11 cellular contexts compared by ENCODE assay signal in genomic region chr17:63634163-63634562, GRCh38. TPM values are rescaled to one million over a fixed set of nuclear protein-coding genes. Genes with fewer than 3 reads are reported as not detected.
DNase-seq lines count a peak whose midpoint lies in the region; TF ChIP-seq lines count a peak whose summit lies in the region.
"Had no signal": no experiment of that assay in that cellular context is flagged by ENCODE, and none has a peak within 500 bp of the region (broad histone marks: within the 10 kb centered on the region; RNA-seq: fewer than 3 reads in every experiment).

No MANE protein-coding gene starts in this region.

- H3K4me3 ChIP-seq in cardiac fibroblast (replicated peaks in 1 of 2; ENCODE audit: low read depth in 2 of 2, low read length in 2 of 2) (no peak overlapping the region), mesendoderm (ENCODE audit: low read length) (no peak overlapping the region), Peyer's patch (no peak overlapping the region)

- H2BK5ac ChIP-seq in mesendoderm (ENCODE audit: low read length): peak overlapping the region; percentile 73

- H3K23ac ChIP-seq in mesendoderm (ENCODE audit: low read length): peak overlapping the region; percentile 59

- no peak overlapping the region for H3K4me3 Mint-ChIP-seq in activated naive CD8-positive, alpha-beta T cell
- H3K4me3 Mint-ChIP-seq in activated naive CD8-positive, alpha-beta T cell treated with anti-CD3 and anti-CD28 coated beads for 36 hours: no peak overlapping the region
- H3K4me3 Mint-ChIP-seq in type B pancreatic cell: no peak overlapping the region
- H3K4me3 Mint-ChIP-seq: stimulated activated naive CD8-positive, alpha-beta T cell treated with anti-CD3 and anti-CD28 coated beads, Interleukin-15, amount 100 ng/mL, for 72 hours had no signal

- H4K8ac ChIP-seq in mesendoderm (ENCODE audit: low read depth, low read length): no peak overlapping the region

- DNase-seq in activated naive CD8-positive, alpha-beta T cell treated with anti-CD3 and anti-CD28 coated beads for 36 hours: no peak
- peak; percentile 32 to 52 for DNase-seq in cardiac fibroblast (ENCODE audit: low read depth in 2 of 2)
- peak; percentile 78 for DNase-seq in mesendoderm
- DNase-seq in type B pancreatic cell (ENCODE audit: extremely low spot score, unreplicated experiment): no peak
- no peak for DNase-seq in NCI-H2227 (lab: John Stamatoyannopoulos, UW; ENCODE audit: unreplicated experiment)
- no peak for DNase-seq in globus pallidus (ENCODE audit: low spot score)
- no peak for DNase-seq in Peyer's patch
- DNase-seq: activated effector memory CD4-positive, alpha-beta T cell treated with anti-CD3 and anti-CD28 coated beads, Interleukin-2, amount 50 U/mL, for 16 hours; NCI-H510A treated with DMSO at 0.1 percent for 48 hours; stimulated activated naive CD8-positive, alpha-beta T cell treated with anti-CD3 and anti-CD28 coated beads, Interleukin-15, amount 100 ng/mL, for 72 hours had no signal

- H3K18ac ChIP-seq in mesendoderm (ENCODE audit: low read length): no peak overlapping the region

- H3K9ac ChIP-seq in mesendoderm (ENCODE audit: low read length): peak overlapping the region; percentile 50

- peak overlapping the region; percentile 12 for H3K27ac Mint-ChIP-seq in activated naive CD8-positive, alpha-beta T cell
- no peak overlapping the region for H3K27ac Mint-ChIP-seq in activated naive CD8-positive, alpha-beta T cell treated with anti-CD3 and anti-CD28 coated beads for 36 hours
- peak overlapping the region; percentile 1 for H3K27ac Mint-ChIP-seq in type B pancreatic cell

- H3K9me3 ChIP-seq in Peyer's patch: no peaks in the 10 kb centered on the region

- no peak overlapping the region for H3K4ac ChIP-seq in mesendoderm (ENCODE audit: low read depth, low read length)

- H2BK120ac ChIP-seq in mesendoderm (ENCODE audit: low read depth, low read length): no peak overlapping the region

- H3K4me1 Mint-ChIP-seq in activated naive CD8-positive, alpha-beta T cell (ENCODE audit: low read depth): peaks cover 45% of the 10 kb centered on the region
- peaks cover 28% of the 10 kb centered on the region for H3K4me1 Mint-ChIP-seq in activated naive CD8-positive, alpha-beta T cell treated with anti-CD3 and anti-CD28 coated beads for 36 hours
- peaks cover 10% of the 10 kb centered on the region for H3K4me1 Mint-ChIP-seq in type B pancreatic cell (ENCODE audit: unreplicated experiment)

- no peaks in the 10 kb centered on the region for H3K27me3 Mint-ChIP-seq in activated naive CD8-positive, alpha-beta T cell
- no peaks in the 10 kb centered on the region for H3K27me3 Mint-ChIP-seq in activated naive CD8-positive, alpha-beta T cell treated with anti-CD3 and anti-CD28 coated beads for 36 hours
- H3K27me3 Mint-ChIP-seq in type B pancreatic cell: no peaks in the 10 kb centered on the region
- H3K27me3 Mint-ChIP-seq: stimulated activated naive CD8-positive, alpha-beta T cell treated with anti-CD3 and anti-CD28 coated beads, Interleukin-15, amount 100 ng/mL, for 72 hours had no signal

- H2BK15ac ChIP-seq in mesendoderm (replicated peaks; ENCODE audit: low read depth): no peak overlapping the region

- no peaks in the 10 kb centered on the region for H3K9me3 Mint-ChIP-seq in activated naive CD8-positive, alpha-beta T cell (ENCODE audit: low read depth)
- H3K9me3 Mint-ChIP-seq in activated naive CD8-positive, alpha-beta T cell treated with anti-CD3 and anti-CD28 coated beads for 36 hours: no peaks in the 10 kb centered on the region
- no peaks in the 10 kb centered on the region for H3K9me3 Mint-ChIP-seq in type B pancreatic cell
- H3K9me3 Mint-ChIP-seq: stimulated activated naive CD8-positive, alpha-beta T cell treated with anti-CD3 and anti-CD28 coated beads, Interleukin-15, amount 100 ng/mL, for 72 hours had no signal

- WGBS in mesendoderm (ENCODE audit: extremely low coverage, insufficient coverage, low lambda C conversion rate): no CpG with 5 or more reads among the region's 4 CpGs

- H3K36me3 ChIP-seq in mesendoderm (ENCODE audit: control insufficient read depth, insufficient read depth, low read length) (peaks cover 4% of the 10 kb centered on the region), Peyer's patch (peaks cover 0 to 26% (median 0%) of the 10 kb centered on the region in 3 donors)

- peak overlapping the region; percentile 80 for H3K56ac ChIP-seq in mesendoderm (ENCODE audit: low read length)

- no peak overlapping the region for H4K5ac ChIP-seq in mesendoderm (ENCODE audit: low read length)

- peak overlapping the region; percentile 10 for H2AK5ac ChIP-seq in mesendoderm (ENCODE audit: low read length)

- H3K27me3 ChIP-seq in mesendoderm (ENCODE audit: insufficient read depth, low read length, poor library complexity): no peaks in the 10 kb centered on the region
- no peaks in the 10 kb centered on the region for H3K27me3 ChIP-seq in Peyer's patch

- peaks cover 3% of the 10 kb centered on the region for H3K36me3 Mint-ChIP-seq in activated naive CD8-positive, alpha-beta T cell
- H3K36me3 Mint-ChIP-seq in activated naive CD8-positive, alpha-beta T cell treated with anti-CD3 and anti-CD28 coated beads for 36 hours: peaks cover 6% of the 10 kb centered on the region
- peaks cover 14% of the 10 kb centered on the region for H3K36me3 Mint-ChIP-seq in type B pancreatic cell

- H3K4me1 ChIP-seq in mesendoderm (ENCODE audit: control insufficient read depth, low read depth, low read length): peaks cover 8% of the 10 kb centered on the region
- H3K4me1 ChIP-seq in Peyer's patch: no peaks in the 10 kb centered on the region

- peaks cover 8% of the 10 kb centered on the region for H3K79me1 ChIP-seq in mesendoderm (ENCODE audit: low read length)

- peak overlapping the region; percentile 72 for H3K27ac ChIP-seq in mesendoderm (ENCODE audit: low read depth, low read length)
- H3K27ac ChIP-seq in Peyer's patch: no peak overlapping the region

- H3K4me2 ChIP-seq in mesendoderm (ENCODE audit: low read length): peak overlapping the region; percentile 30

- no peak for TF ChIP-seq CTCF in cardiac fibroblast (IDR thresholded peaks at IDR 0.05; ENCODE audit: low read depth, low read length)
- no peak for TF ChIP-seq CTCF in type B pancreatic cell (conservative IDR thresholded peaks at IDR 0.05)
- no peak for TF ChIP-seq CTCF in Peyer's patch (IDR thresholded peaks at IDR 0.05)

- peaks cover 2% of the 10 kb centered on the region for H3K79me2 ChIP-seq in mesendoderm (ENCODE audit: control insufficient read depth, insufficient read depth, low read length)

- no peak for TF ChIP-seq POLR2A in Peyer's patch (IDR thresholded peaks at IDR 0.05)

RNA-seq across cellular contexts. Expression of gene MAP3K3, which starts 11.9 kb away (rescaled TPM):
- 10 to 100 TPM; 20.1 to 20.8 TPM for total RNA-seq in activated naive CD8-positive, alpha-beta T cell treated with anti-CD3 and anti-CD28 coated beads for 36 hours
- polyA plus RNA-seq in mesendoderm (2013, experiment 1 of 2): 18.8 TPM
- polyA plus RNA-seq in mesendoderm (2013, experiment 2 of 2): 19.0 TPM
- 10.5 and 26.2 TPM in 2 replicates for total RNA-seq in type B pancreatic cell (ENCODE audit: low replicate concordance)
- 10 to 100 TPM; 17.3 to 61.9 (median 39.2) TPM for total RNA-seq in Peyer's patch

RNA-seq across cellular contexts. Expression of gene TACO1, which starts 33.5 kb away (rescaled TPM):
- total RNA-seq in activated naive CD8-positive, alpha-beta T cell treated with anti-CD3 and anti-CD28 coated beads for 36 hours: 10 to 100 TPM; 38.3 to 39.6 TPM
- polyA plus RNA-seq in mesendoderm (2013, experiment 1 of 2): 18.4 TPM
- 20.5 TPM for polyA plus RNA-seq in mesendoderm (2013, experiment 2 of 2)
- total RNA-seq in type B pancreatic cell (ENCODE audit: low replicate concordance) (22.3 and 24.4 TPM in 2 replicates), Peyer's patch (10 to 100 TPM; 12.4 to 38.7 (median 36.0) TPM)

Comparison
In these comparisons a context has a peak if more than half of its experiments do, and no peak if none do; other contexts are left out.
1. DNase-seq: peak in cardiac fibroblast (2 of 2) and mesendoderm (single experiment); none in activated naive CD8-positive, alpha-beta T cell treated with anti-CD3 and anti-CD28 coated beads for 36 hours (single experiment), type B pancreatic cell (single experiment), NCI-H2227 (single experiment), globus pallidus (single experiment) and Peyer's patch (0 of 3).